ENCODE assay signal across 31 cellular contexts in the genomic region with DNA sequence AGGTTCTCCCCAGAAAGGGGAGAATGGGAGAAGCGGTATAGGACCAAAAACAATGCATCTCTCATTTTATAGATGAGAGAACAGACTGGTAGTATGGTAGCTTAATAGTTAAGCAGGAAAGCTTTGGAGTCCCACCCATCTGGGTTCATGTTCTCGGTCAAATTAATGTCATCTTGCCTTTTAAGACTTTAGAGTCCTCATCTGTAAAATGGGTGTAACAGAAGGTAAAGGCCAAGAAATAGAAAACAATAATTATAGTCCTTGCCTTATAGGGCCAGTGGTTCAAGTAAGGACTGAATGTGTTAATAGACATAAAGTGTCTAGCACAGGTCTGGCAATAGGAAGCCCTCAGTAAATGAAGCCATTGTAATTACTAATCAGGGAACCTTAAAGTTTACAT.
"Had no signal": no experiment of that assay in that cellular context is flagged by ENCODE, and none has a peak within 500 bp of the region (broad histone marks: within the 10 kb centered on the region; RNA-seq: fewer than 3 reads in every experiment).

No MANE protein-coding gene starts in this region.

- ATAC-seq: activated CD4-positive, alpha-beta T cell treated with anti-CD3 and anti-CD28 coated beads for 36 hours; activated CD4-positive, CD25-positive, alpha-beta regulatory T cell treated with anti-CD3 and anti-CD28 coated beads, Interleukin-2, amount 50 U/mL, for 24 hours; activated CD8-positive, alpha-beta memory T cell treated with anti-CD3 and anti-CD28 coated beads, Interleukin-2, amount 10 ng/mL, durations not matched to agents 7 days and 5 days; activated CD8-positive, alpha-beta T cell treated with anti-CD3 and anti-CD28 coated beads for 36 hours; activated CD8-positive, alpha-beta T cell treated with anti-CD3 and anti-CD28 coated beads, Interleukin-2, amount 10 ng/mL, durations not matched to agents 7 days and 5 days; T-cell; T-helper 17 cell; WTC11 had no signal

- DNase-seq: activated B cell treated with CpG ODN at 0.5 μM for 24 hours; activated CD4-positive, alpha-beta memory T cell treated with anti-CD3 and anti-CD28 coated beads for 36 hours; activated CD4-positive, alpha-beta memory T cell treated with anti-CD3 and anti-CD28 coated beads, Interleukin-2, amount 10 ng/mL, durations not matched to agents 7 days and 5 days; activated CD4-positive, alpha-beta T cell treated with anti-CD3 and anti-CD28 coated beads for 1 hour; activated CD4-positive, alpha-beta T cell treated with anti-CD3 and anti-CD28 coated beads for 36 hours; activated CD4-positive, alpha-beta T cell treated with anti-CD3 and anti-CD28 coated beads for 4 hours; activated CD4-positive, alpha-beta T cell treated with anti-CD3 and anti-CD28 coated beads for 48 hours; activated CD4-positive, alpha-beta T cell treated with anti-CD3 and anti-CD28 coated beads, Interleukin-2, amount 10 ng/mL, durations not matched to agents 7 days and 5 days; activated CD4-positive, alpha-beta T cell treated with anti-CD3 and anti-CD28 coated beads, Interleukin-2, amount 50 U/mL, for 1 hour; activated CD4-positive, alpha-beta T cell treated with anti-CD3 and anti-CD28 coated beads, Interleukin-2, amount 50 U/mL, for 4 hours; activated CD4-positive, alpha-beta T cell treated with anti-CD3 and anti-CD28 coated beads, Interleukin-2, amount 50 U/mL, for 48 hours; activated CD4-positive, CD25-positive, alpha-beta regulatory T cell; activated CD4-positive, CD25-positive, alpha-beta regulatory T cell treated with anti-CD3 and anti-CD28 coated beads, Interleukin-2, amount 50 U/mL, for 72 hours; activated CD8-positive, alpha-beta memory T cell treated with anti-CD3 and anti-CD28 coated beads for 24 hours; activated CD8-positive, alpha-beta memory T cell treated with anti-CD3 and anti-CD28 coated beads, Interleukin-2, amount 10 ng/mL, durations not matched to agents 7 days and 5 days; activated CD8-positive, alpha-beta memory T cell treated with anti-CD3 and anti-CD28 coated beads, Interleukin-2, amount 50 U/mL, for 4 hours; activated CD8-positive, alpha-beta memory T cell treated with anti-CD3 and anti-CD28 coated beads, Interleukin-2, amount 50 U/mL, for 48 hours; activated CD8-positive, alpha-beta T cell treated with anti-CD3 and anti-CD28 coated beads for 36 hours; activated CD8-positive, alpha-beta T cell treated with anti-CD3 and anti-CD28 coated beads, Interleukin-2, amount 10 ng/mL, durations not matched to agents 7 days and 5 days; activated T-cell treated with anti-CD3 and anti-CD28 coated beads for 4 hours; T-cell; T-helper 1 cell; T-helper 17 cell; T-helper 2 cell; T-helper 9 cell; T1000; WERI-Rb-1 had no signal

- H3K36me3 ChIP-seq: WERI-Rb-1 had no signal

- H3K27ac ChIP-seq: VCaP, WERI-Rb-1 had no signal

- FAIRE-seq: TTC549 had no signal
